29 cellular contexts compared by ENCODE assay signal in genomic region chr12:51771008-51771407, GRCh38.
DNase-seq lines count a peak whose midpoint lies in the region; ATAC-seq and TF ChIP-seq lines count a peak whose summit lies in the region.
"Had no signal": no experiment of that assay in that cellular context is flagged by ENCODE, and none has a peak within 500 bp of the region (broad histone marks: within the 10 kb centered on the region; RNA-seq: fewer than 3 reads in every experiment).

No MANE protein-coding gene starts in this region.

- BruUV-seq in mammary epithelial cell (replicated peaks; lab: Mats Ljungman, UMichigan): no TSS peak

- in situ Hi-C loops in mammary epithelial cell (cut with MboI; ENCODE audit: low sequenced_read_pairs in 2 of 2): no loop called here

- H3K9ac ChIP-seq in mammary epithelial cell (ENCODE audit: insufficient read depth, low read length): no peak overlapping the region

- intact Hi-C loops in mammary epithelial cell (cut with micrococcal nuclease): no loop called here

- dilution Hi-C loops in mammary epithelial cell (cut with HindIII; ENCODE audit: low sequenced_read_pairs): no loop called here

- POLR2A ChIA-PET in AG04450 (lab: Yijun Ruan, JAX): no interaction called here

- H3K36me3 ChIP-seq in mammary epithelial cell (ENCODE audit: insufficient read depth, low read length): no peaks in the 10 kb centered on the region
- H3K36me3 ChIP-seq: lower lobe of right lung, ovary, Peyer's patch, SJCRH30 had no signal

- peak; percentile 11 for ATAC-seq in left lobe of liver
- no peak for ATAC-seq in GM18909 (IDR thresholded peaks at IDR 0.05; ENCODE audit: poor library complexity, unreplicated experiment)
- ATAC-seq: A549; activated CD8-positive, alpha-beta T cell treated with anti-CD3 and anti-CD28 coated beads, Interleukin-2, amount 10 ng/mL, durations not matched to agents 7 days and 5 days; activated T-helper 17 cell treated with anti-CD3 and anti-CD28 coated beads, Interleukin-2, amount 50 U/mL, for 72 hours; HCT116; lower lobe of right lung; mucosa of descending colon had no signal

- no peak overlapping the region for H3K4me3 ChIP-seq in AG04450 (ENCODE audit: low read depth, low read length)
- H3K4me3 ChIP-seq in mammary epithelial cell (replicated peaks in 1 of 3; ENCODE audit: insufficient read depth in 1 of 3, low read depth in 2 of 3, low read length in 3 of 3): no peak overlapping the region
- H3K4me3 ChIP-seq: A549, lower lobe of right lung, mucosa of descending colon, ovary, Peyer's patch, SJCRH30, skin epidermis had no signal

- H3K9me3 ChIP-seq in AG04450 (ENCODE audit: control insufficient read depth, insufficient read depth, low read length) (peaks cover 11% of the 10 kb centered on the region), mammary epithelial cell (replicated peaks; ENCODE audit: insufficient read depth, low read length) (peaks cover 6% of the 10 kb centered on the region)
- H3K9me3 ChIP-seq: BE2C, lower lobe of right lung, mucosa of descending colon, ovary, Peyer's patch, SJCRH30 had no signal

- no peak overlapping the region for H2AFZ ChIP-seq in mammary epithelial cell (ENCODE audit: low read depth, low read length)

- DNase-seq in AG04450 (ENCODE audit: low read depth, low spot score) (no peak), EH (ENCODE audit: low read depth) (peak; percentile 64), mammary epithelial cell (peak; percentile 19), left lobe of liver (ENCODE audit: low spot score) (no peak), cerebellar nuclear complex (lab: John Stamatoyannopoulos, UW) (no peak), medulla oblongata (ENCODE audit: extremely low spot score) (no peak), NCI-H2107 treated with DMSO at 0.1 percent for 48 hours (lab: John Stamatoyannopoulos, UW; ENCODE audit: unreplicated experiment) (no peak)
- DNase-seq: activated CD4-positive, alpha-beta T cell treated with anti-CD3 and anti-CD28 coated beads for 4 hours; activated CD8-positive, alpha-beta T cell treated with anti-CD3 and anti-CD28 coated beads, Interleukin-2, amount 10 ng/mL, durations not matched to agents 7 days and 5 days; activated naive CD4-positive, alpha-beta T cell treated with anti-CD3 and anti-CD28 coated beads, Interleukin-2, amount 50 U/mL, for 16 hours; BE2C; lower lobe of right lung; mucosa of descending colon; NCI-H1417 treated with DMSO at 0.1 percent for 48 hours; NCI-H2081; NCI-H345; NCI-H748 treated with DMSO at 0.1 percent for 48 hours; ovary; Peyer's patch; SJCRH30; stimulated activated naive CD4-positive, alpha-beta T cell; SW 1271; T1000 had no signal

- WGBS in mammary epithelial cell (ENCODE audit: low coverage, missing lambda C conversion rate): 90% methylated on average over 1 of the region's 1 CpG

- TF ChIP-seq CTCF in AG04450 (IDR thresholded peaks at IDR 0.05; ENCODE audit: low read depth, low read length) (no peak), mammary epithelial cell (conservative IDR thresholded peaks at IDR 0.05 in 1 of 2, IDR thresholded peaks at IDR 0.05 in 1 of 2; ENCODE audit: extremely low read depth in 1 of 2, insufficient read depth in 1 of 2, low read depth in 1 of 2, low read length in 2 of 2) (no peak)

- no peak overlapping the region for H3K4me2 ChIP-seq in mammary epithelial cell (ENCODE audit: insufficient read depth, low read depth, low read length)
- H3K4me2 ChIP-seq: A549 had no signal

- H4K20me1 ChIP-seq in mammary epithelial cell (ENCODE audit: insufficient read depth, low read length): no peaks in the 10 kb centered on the region

- H3K27me3 ChIP-seq in AG04450 (ENCODE audit: control insufficient read depth, insufficient read depth, low read length) (no peaks in the 10 kb centered on the region), mammary epithelial cell (ENCODE audit: insufficient read depth, low read length) (no peaks in the 10 kb centered on the region)
- H3K27me3 ChIP-seq: BE2C, ovary, Peyer's patch had no signal

- CTCF ChIA-PET in AG04450 (lab: Charles Lee) (no interaction called here), mammary epithelial cell (lab: Charles Lee; ENCODE audit: low non-redundant PET) (no interaction called here)

- H3K79me2 ChIP-seq in mammary epithelial cell (ENCODE audit: insufficient read depth, low read length): no peaks in the 10 kb centered on the region

- peaks cover 9% of the 10 kb centered on the region for H3K4me1 ChIP-seq in mammary epithelial cell (ENCODE audit: insufficient read depth, low read length)
- H3K4me1 ChIP-seq: BE2C, lower lobe of right lung, Peyer's patch, SJCRH30 had no signal

- H3K27ac ChIP-seq in AG04450 (ENCODE audit: low read depth, low read length) (peak overlapping the region; percentile 2), mammary epithelial cell (ENCODE audit: insufficient read depth, low read depth, low read length) (no peak overlapping the region)
- H3K27ac ChIP-seq: lower lobe of right lung, ovary, Peyer's patch, SJCRH30, skin epidermis, VCaP had no signal

Comparison
In these comparisons a context has a peak if more than half of its experiments do, and no peak if none do; other contexts are left out.
1. DNase-seq: peak in EH (single experiment) and mammary epithelial cell (single experiment); none in AG04450 (single experiment), left lobe of liver (single experiment), cerebellar nuclear complex (0 of 2), medulla oblongata (single experiment) and NCI-H2107 treated with DMSO at 0.1 percent for 48 hours (single experiment).